18 cellular contexts compared by ENCODE assay signal in the genomic region with DNA sequence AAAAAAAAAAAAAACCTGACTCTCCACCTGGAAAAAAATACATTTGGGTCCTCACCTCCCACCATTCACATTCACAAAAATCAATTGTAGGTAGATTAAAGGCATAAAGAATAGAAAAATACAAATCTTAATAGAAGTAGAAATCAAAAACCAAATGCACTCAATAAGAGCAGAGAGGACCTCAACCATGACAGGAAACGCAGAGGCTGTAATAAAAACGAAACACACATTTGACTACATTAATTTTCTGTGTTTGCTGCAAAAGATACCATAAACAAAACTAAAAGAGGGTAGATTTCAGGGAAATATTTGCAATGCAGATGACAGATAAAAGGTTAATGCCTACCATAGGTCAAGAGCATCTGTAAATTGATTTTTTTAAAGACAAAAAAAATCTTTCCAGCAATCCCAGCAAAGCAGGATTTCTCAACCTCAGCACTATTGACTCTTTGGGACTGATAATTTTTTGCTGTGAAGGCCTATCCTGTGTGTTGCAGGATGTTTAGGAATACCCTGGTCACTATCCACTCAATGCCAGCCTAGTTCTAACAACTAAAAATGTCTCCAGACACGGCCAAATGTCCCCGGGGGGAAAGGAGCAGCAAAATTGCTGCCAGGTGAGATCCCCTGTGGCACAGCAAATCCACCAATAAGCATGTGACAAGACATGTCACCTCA. TPM values are rescaled to one million over a fixed set of nuclear protein-coding genes. Genes with fewer than 3 reads are reported as not detected.
DNase-seq lines count a peak whose midpoint lies in the region; ATAC-seq and TF ChIP-seq lines count a peak whose summit lies in the region.
"Had no signal": no experiment of that assay in that cellular context is flagged by ENCODE, and none has a peak within 500 bp of the region (broad histone marks: within the 10 kb centered on the region; RNA-seq: fewer than 3 reads in every experiment).

No MANE protein-coding gene starts in this region.

- TF ChIP-seq CTCF in neural cell (IDR thresholded peaks at IDR 0.05; ENCODE audit: poor library complexity, severe bottlenecking) (no peak), esophagus muscularis mucosa (IDR thresholded peaks at IDR 0.05) (no peak)

- H3K4me1 ChIP-seq in CD4-positive, CD25-positive, alpha-beta regulatory T cell (ENCODE audit: control insufficient read depth, insufficient read depth, low read length, poor library complexity, severe bottlenecking), result peaks cover 18% of the 10 kb centered on the region
- no peaks in the 10 kb centered on the region for H3K4me1 ChIP-seq in esophagus muscularis mucosa

- no peak overlapping the region for H3K27ac ChIP-seq in CD4-positive, CD25-positive, alpha-beta regulatory T cell (ENCODE audit: insufficient read depth, low read length, poor library complexity, severe bottlenecking)
- H3K27ac ChIP-seq in neural cell (ENCODE audit: low read length) (peak overlapping the region; percentile 34), esophagus muscularis mucosa (replicated peaks in 1 of 4) (no peak overlapping the region)
- H3K27ac ChIP-seq: C4-2B, GM23248 had no signal

- no peaks in the 10 kb centered on the region for H4K20me1 ChIP-seq in neural cell (ENCODE audit: insufficient read depth)

- H3K79me2 ChIP-seq in neural cell (replicated peaks; ENCODE audit: insufficient read depth, low read length), result no peaks in the 10 kb centered on the region

- intact Hi-C loops in esophagus muscularis mucosa (cut with DNase I), result no loop called here

- TF ChIP-seq EP300 in neural cell (conservative IDR thresholded peaks at IDR 0.05; ENCODE audit: poor library complexity, severe bottlenecking), result no peak
- TF ChIP-seq EP300 in esophagus muscularis mucosa (IDR thresholded peaks at IDR 0.05), result no peak

- peak overlapping the region; percentile 25 to 63 (median 30) for H3K4me3 Mint-ChIP-seq in CD4-positive, CD25-positive, alpha-beta regulatory T cell
- peak overlapping the region; percentile 36 for H3K4me3 Mint-ChIP-seq in activated T-helper 17 cell treated with anti-CD3 and anti-CD28 coated beads, Interleukin-2, amount 50 U/mL, for 72 hours

- H3K9me3 ChIP-seq in CD4-positive, CD25-positive, alpha-beta regulatory T cell (ENCODE audit: control insufficient read depth in 2 of 2, low read length in 2 of 2), result no peaks in the 10 kb centered on the region
- H3K9me3 ChIP-seq in neural cell (ENCODE audit: low read length) (no peaks in the 10 kb centered on the region), esophagus muscularis mucosa (no peaks in the 10 kb centered on the region)

- peaks cover 4% of the 10 kb centered on the region for H3K27me3 Mint-ChIP-seq in CD4-positive, CD25-positive, alpha-beta regulatory T cell
- H3K27me3 Mint-ChIP-seq in activated T-helper 17 cell treated with anti-CD3 and anti-CD28 coated beads, Interleukin-2, amount 50 U/mL, for 72 hours, result no peaks in the 10 kb centered on the region

- no peaks in the 10 kb centered on the region for H3K27me3 ChIP-seq in CD4-positive, CD25-positive, alpha-beta regulatory T cell (ENCODE audit: control insufficient read depth, insufficient read depth, low read length)
- no peaks in the 10 kb centered on the region for H3K27me3 ChIP-seq in neural cell (ENCODE audit: insufficient read depth, low read depth, low read length)
- no peaks in the 10 kb centered on the region for H3K27me3 ChIP-seq in esophagus muscularis mucosa

- no peak overlapping the region for H3K9ac ChIP-seq in neural cell (ENCODE audit: low read length)
- H3K9ac ChIP-seq: GM23248 had no signal

- H3K36me3 ChIP-seq in CD4-positive, CD25-positive, alpha-beta regulatory T cell (ENCODE audit: control insufficient read depth, insufficient read depth, low read length), result no peaks in the 10 kb centered on the region
- no peaks in the 10 kb centered on the region for H3K36me3 ChIP-seq in neural cell (ENCODE audit: insufficient read depth, low read length)
- no peaks in the 10 kb centered on the region for H3K36me3 ChIP-seq in esophagus muscularis mucosa

- no peak for TF ChIP-seq RAD21 in neural cell (conservative IDR thresholded peaks at IDR 0.05)

- no peak overlapping the region for H3K4me2 ChIP-seq in neural cell (ENCODE audit: low read length)

- DNase-seq in activated CD4-positive, CD25-positive, alpha-beta regulatory T cell (lab: John Stamatoyannopoulos, UW), result no peak
- peak in 1 of 3 donors; percentile 21 for DNase-seq in CD4-positive, CD25-positive, alpha-beta regulatory T cell
- no peak for DNase-seq in HuH-7.5 (ENCODE audit: low spot score)
- no peak for DNase-seq in esophagus muscularis mucosa (ENCODE audit: extremely low spot score)
- DNase-seq: COR-L47; DMS53; GM23248; NCI-H1436; NCI-H2081 treated with DMSO at 0.1 percent for 48 hours; NCI-H524; NK-92 treated with Interleukin-12 subunit alpha and Interleukin-12 subunit beta, amount 100 ng/mL, for 24 hours had no signal

- H3K9me3 Mint-ChIP-seq in CD4-positive, CD25-positive, alpha-beta regulatory T cell, result peaks cover 0 to 2% (median 0%) of the 10 kb centered on the region in 7 donors
- no peaks in the 10 kb centered on the region for H3K9me3 Mint-ChIP-seq in activated T-helper 17 cell treated with anti-CD3 and anti-CD28 coated beads, Interleukin-2, amount 50 U/mL, for 72 hours

- H3K4me3 ChIP-seq in CD4-positive, CD25-positive, alpha-beta regulatory T cell (ENCODE audit: low read depth, low read length), result peak overlapping the region; percentile 53
- no peak overlapping the region for H3K4me3 ChIP-seq in neural cell (ENCODE audit: low read length)
- no peak overlapping the region for H3K4me3 ChIP-seq in esophagus muscularis mucosa

- peak overlapping the region; percentile 39 to 84 (median 49) for H3K27ac Mint-ChIP-seq in CD4-positive, CD25-positive, alpha-beta regulatory T cell
- peak overlapping the region; percentile 46 for H3K27ac Mint-ChIP-seq in activated T-helper 17 cell treated with anti-CD3 and anti-CD28 coated beads, Interleukin-2, amount 50 U/mL, for 72 hours

- no peak overlapping the region for H2AFZ ChIP-seq in neural cell (ENCODE audit: low read depth, low read length)

- TF ChIP-seq POLR2A in esophagus muscularis mucosa (IDR thresholded peaks at IDR 0.05; ENCODE audit: low read depth), result no peak

- H3K4me1 Mint-ChIP-seq in CD4-positive, CD25-positive, alpha-beta regulatory T cell, result peaks cover 0 to 31% (median 19%) of the 10 kb centered on the region in 4 donors
- peaks cover 28% of the 10 kb centered on the region for H3K4me1 Mint-ChIP-seq in activated T-helper 17 cell treated with anti-CD3 and anti-CD28 coated beads, Interleukin-2, amount 50 U/mL, for 72 hours

- H3K9me2 ChIP-seq in neural cell (ENCODE audit: insufficient read depth, low read length), result no peaks in the 10 kb centered on the region

- 90% methylated on average over 4 of the region's 4 CpGs for WGBS in esophagus muscularis mucosa

- H3K36me3 Mint-ChIP-seq in CD4-positive, CD25-positive, alpha-beta regulatory T cell, result peaks cover 4% of the 10 kb centered on the region
- no peaks in the 10 kb centered on the region for H3K36me3 Mint-ChIP-seq in activated T-helper 17 cell treated with anti-CD3 and anti-CD28 coated beads, Interleukin-2, amount 50 U/mL, for 72 hours (ENCODE audit: low read depth)

- peak; percentile 43 to 65 for ATAC-seq in activated CD4-positive, CD25-positive, alpha-beta regulatory T cell treated with anti-CD3 and anti-CD28 coated beads, Interleukin-2, amount 50 U/mL, for 24 hours
- ATAC-seq in CD4-positive, CD25-positive, alpha-beta regulatory T cell (ENCODE audit: low read depth in 2 of 2), result no peak
- ATAC-seq in activated T-helper 17 cell treated with anti-CD3 and anti-CD28 coated beads, Interleukin-2, amount 50 U/mL, for 72 hours (replicated peaks), result peak; percentile 28
- no peak for ATAC-seq in HG02885 (IDR thresholded peaks at IDR 0.05; ENCODE audit: poor library complexity, unreplicated experiment)
- ATAC-seq: HCT116 had no signal

- H3F3A ChIP-seq in neural cell (ENCODE audit: insufficient read depth, low read length, poor library complexity, severe bottlenecking), result no peaks in the 10 kb centered on the region

TF ChIP-seq in neural cell, 6 proteins besides CTCF, POLR2A, EP300 and RAD21:
- TF ChIP-seq MXI1 (conservative IDR thresholded peaks at IDR 0.05; ENCODE audit: poor library complexity, severe bottlenecking) (no peak), POLR2AphosphoS5 (IDR thresholded peaks at IDR 0.05) (peak; percentile 16)

RNA-seq across cellular contexts. Expression of gene ETV7, which starts 9.1 kb away (rescaled TPM):
- 6.3 TPM for total RNA-seq in CD4-positive, CD25-positive, alpha-beta regulatory T cell
- 10 to 100 TPM in 2 of 4 donors, 1 to 10 TPM in 2; 5.3 to 16.1 (median 9.5) TPM for polyA plus RNA-seq in CD4-positive, CD25-positive, alpha-beta regulatory T cell
- 10 to 100 TPM in 1 of 2 donors, 1 to 10 TPM in 1; 2.6 to 16.9 TPM for total RNA-seq in activated T-helper 17 cell treated with anti-CD3 and anti-CD28 coated beads, Interleukin-2, amount 50 U/mL, for 72 hours
- 0.32 TPM in 1 of 2 replicates, not detected in the other for polyA plus RNA-seq in neural cell
- polyA minus RNA-seq in neural cell, result not detected in 2 replicates
- 1 to 10 TPM in 1 of 4 donors, under 1 TPM in 1, not detected in 2; 0.71 to 1.5 TPM for total RNA-seq in esophagus muscularis mucosa
- total RNA-seq: A172 had no signal

RNA-seq across cellular contexts. Expression of gene BNIP5, which starts 41.7 kb away (rescaled TPM):
- not detected for total RNA-seq in CD4-positive, CD25-positive, alpha-beta regulatory T cell
- not detected for polyA plus RNA-seq in CD4-positive, CD25-positive, alpha-beta regulatory T cell
- total RNA-seq in activated T-helper 17 cell treated with anti-CD3 and anti-CD28 coated beads, Interleukin-2, amount 50 U/mL, for 72 hours, result not detected
- not detected in 2 replicates for polyA plus RNA-seq in neural cell
- polyA minus RNA-seq in neural cell, result not detected in 2 replicates
- not detected for total RNA-seq in esophagus muscularis mucosa
- total RNA-seq: A172, GM23248 had no signal
- polyA plus RNA-seq: GM23248 had no signal

Comparison
In these comparisons a context has a peak if more than half of its experiments do, and no peak if none do; other contexts are left out.
1. ATAC-seq: peak in activated CD4-positive, CD25-positive, alpha-beta regulatory T cell treated with anti-CD3 and anti-CD28 coated beads, Interleukin-2, amount 50 U/mL, for 24 hours (2 of 2) and activated T-helper 17 cell treated with anti-CD3 and anti-CD28 coated beads, Interleukin-2, amount 50 U/mL, for 72 hours (single experiment); none in CD4-positive, CD25-positive, alpha-beta regulatory T cell (0 of 2) and HG02885 (single experiment).